In the genomic region with DNA sequence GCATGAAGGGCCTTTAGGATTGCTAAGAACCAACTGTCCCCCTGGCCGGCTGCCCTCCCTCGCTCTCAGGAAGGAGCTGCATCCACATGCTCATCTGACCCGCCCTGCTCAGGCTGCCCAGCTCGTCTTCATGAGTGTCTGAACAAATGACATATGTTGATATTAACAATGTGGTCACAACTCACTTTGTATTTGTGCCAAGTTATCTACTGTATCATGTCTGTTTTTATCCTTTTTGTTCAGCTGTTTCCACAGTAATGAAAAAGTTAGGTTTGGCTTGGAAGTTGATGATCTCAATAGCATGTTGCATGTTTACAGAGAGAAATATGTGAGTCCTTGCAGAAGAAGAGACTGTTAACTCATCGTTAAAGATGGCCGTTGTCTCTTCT, we compare ENCODE assay signal across 11 cellular contexts.
A peak's percentile ranks its signal among the peaks of the same experiment; 100 is the strongest.
DNase-seq lines count a peak whose midpoint lies in the region; ATAC-seq and TF ChIP-seq lines count a peak whose summit lies in the region.
"Had no signal": no experiment of that assay in that cellular context is flagged by ENCODE, and none has a peak within 500 bp of the region (broad histone marks: within the 10 kb centered on the region; RNA-seq: fewer than 3 reads in every experiment).

No MANE protein-coding gene starts in this region.

- H3K4me1 ChIP-seq in ACC112 (ENCODE audit: control insufficient read depth, insufficient read depth, low read length, unreplicated experiment) (peaks cover 14% of the 10 kb centered on the region), muscle layer of duodenum (ENCODE audit: control insufficient read depth in 1 of 2, insufficient read depth in 2 of 2, low read length in 2 of 2) (peaks cover 0 to 25% of the 10 kb centered on the region in 2 donors)
- H3K4me1 ChIP-seq: A549 had no signal

- H3K27me3 ChIP-seq in ACC112 (ENCODE audit: insufficient read depth, low read length): no peaks in the 10 kb centered on the region
- no peaks in the 10 kb centered on the region for H3K27me3 ChIP-seq in muscle layer of duodenum (ENCODE audit: low read depth, low read length)

- TF ChIP-seq CTCF in fibroblast of the aortic adventitia (IDR thresholded peaks at IDR 0.05; ENCODE audit: insufficient read depth, low read length) (no peak), GM20000 (IDR thresholded peaks at IDR 0.05; ENCODE audit: extremely low read depth, missing control alignments) (no peak)

- H3K79me2 ChIP-seq in ACC112 (ENCODE audit: control insufficient read depth, insufficient read depth, low read length, unreplicated experiment): no peaks in the 10 kb centered on the region

- H2AFZ ChIP-seq in ACC112 (ENCODE audit: low read length, unreplicated experiment): no peak overlapping the region

- peak; percentile 77 for ATAC-seq in SK-N-SH treated with all-trans-retinoic acid at 6 μM for 48 hours
- ATAC-seq: A549 had no signal

- H3K27ac ChIP-seq in ACC112 (ENCODE audit: low read depth, low read length) (peak overlapping the region; percentile 65; the same call in 1 of the 2 replicates), muscle layer of duodenum (ENCODE audit: low read length) (peak overlapping the region; percentile 65)
- H3K27ac ChIP-seq: A549 had no signal

- peak; percentile 70 for DNase-seq in fibroblast of the aortic adventitia (ENCODE audit: low read depth)
- no peak for DNase-seq in NCI-H2171 (lab: John Stamatoyannopoulos, UW)
- no peak for DNase-seq in NCI-H2029 treated with DMSO at 0.1 percent for 48 hours (lab: John Stamatoyannopoulos, UW)
- DNase-seq in NCI-H2107 (lab: John Stamatoyannopoulos, UW): no peak
- DNase-seq in GM20000 (ENCODE audit: low spot score): no peak
- DNase-seq: GDM1, NCI-H1417 had no signal

- no peak overlapping the region for H3K4me3 ChIP-seq in ACC112 (ENCODE audit: low read depth, low read length)
- no peak overlapping the region for H3K4me3 ChIP-seq in fibroblast of the aortic adventitia (ENCODE audit: low read depth, low read length)
- H3K4me3 ChIP-seq in muscle layer of duodenum (ENCODE audit: low read depth in 1 of 2, low read length in 2 of 2): no peak overlapping the region
- H3K4me3 ChIP-seq: A549 had no signal

- no peaks in the 10 kb centered on the region for H3K36me3 ChIP-seq in ACC112 (ENCODE audit: insufficient read depth, low read length)
- no peaks in the 10 kb centered on the region for H3K36me3 ChIP-seq in muscle layer of duodenum (ENCODE audit: control insufficient read depth in 1 of 2, insufficient read depth in 2 of 2, low read length in 2 of 2)

- H3K9me3 ChIP-seq in muscle layer of duodenum (ENCODE audit: control insufficient read depth in 1 of 2, low read length in 2 of 2): no peaks in the 10 kb centered on the region
- H3K9me3 ChIP-seq: A549 had no signal

TF ChIP-seq in SK-N-SH treated with all-trans-retinoic acid at 6 μM for 48 hours, 23 proteins besides CTCF, POLR2A, EP300 and RAD21:
- TF ChIP-seq TOX (CRISPR knock-in tag; IDR thresholded peaks at IDR 0.05; ENCODE audit: borderline replicate concordance): 0 out of 2 replicates have a peak, but pooled peaks have one; percentile 20
- no peak for TF ChIP-seq BACH2 (CRISPR knock-in tag; IDR thresholded peaks at IDR 0.05; ENCODE audit: borderline replicate concordance)
- TF ChIP-seq TCF4 (CRISPR knock-in tag; IDR thresholded peaks at IDR 0.05; ENCODE audit: borderline replicate concordance): no peak
- peak; percentile 35; the same call in 1 of the 2 replicates for TF ChIP-seq TSHZ2 (CRISPR knock-in tag; IDR thresholded peaks at IDR 0.05)
TF ChIP-seq in SK-N-SH treated with all-trans-retinoic acid at 6 μM for 48 hours: peak in this region for 2.
